In the genomic region with DNA sequence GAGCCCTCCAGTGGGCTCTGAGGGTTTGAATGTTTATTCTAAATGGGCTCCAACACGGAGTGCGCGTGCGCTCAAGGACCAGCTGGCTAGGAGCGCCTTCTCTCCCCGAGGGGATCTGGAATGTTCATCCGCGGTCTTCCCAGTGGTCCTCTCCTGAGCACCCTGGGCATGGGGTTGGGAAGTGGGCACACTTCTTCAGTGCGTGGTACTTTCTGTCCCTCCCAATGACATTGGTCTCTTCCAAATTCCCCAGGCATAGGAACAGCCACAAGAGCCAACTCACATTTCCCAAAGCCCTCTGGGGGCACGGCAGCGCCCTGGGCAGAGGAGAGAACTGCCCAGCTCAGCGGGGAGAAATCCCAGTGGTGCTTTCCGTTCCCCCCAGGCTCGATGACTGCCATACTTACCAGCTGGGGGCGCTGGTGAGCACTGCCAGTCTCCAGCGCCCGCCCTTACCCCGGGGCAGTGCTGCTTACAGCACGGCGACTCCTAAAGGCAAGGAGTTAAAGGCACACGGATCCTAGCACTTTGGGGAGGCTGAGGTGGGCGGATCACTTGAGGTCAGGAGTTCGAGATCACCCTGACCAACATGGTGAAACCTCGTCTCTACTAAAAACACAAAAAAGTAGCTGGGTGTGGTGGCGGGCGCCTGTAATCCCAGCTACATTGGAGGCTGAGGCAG, we compare ENCODE assay signal across 2 cellular contexts.
TF ChIP-seq lines count a peak whose summit lies in the region.

No MANE protein-coding gene starts in this region.

TF ChIP-seq in HCT116, 20 proteins besides CTCF, POLR2A, EP300 and RAD21:
- TF ChIP-seq SIN3A (IDR thresholded peaks at IDR 0.05; ENCODE audit: low read depth) (no peak), CBX3 (IDR thresholded peaks at IDR 0.05; ENCODE audit: low read depth) (peak; percentile 70; the same call in 1 of the 2 replicates), TCF7L2 (IDR thresholded peaks at IDR 0.05; ENCODE audit: borderline replicate concordance, extremely low read depth, insufficient read depth, insufficient read length) (no peak), ZFX (IDR thresholded peaks at IDR 0.05) (no peak), CEBPB (IDR thresholded peaks at IDR 0.05; ENCODE audit: low read depth) (no peak), SP1 (IDR thresholded peaks at IDR 0.05; ENCODE audit: low read depth) (0 out of 2 replicates have a peak, but pooled peaks have one; percentile 20), ZNF274 (IDR thresholded peaks at IDR 0.05; ENCODE audit: low read depth, low read length) (no peak), YY1 (IDR thresholded peaks at IDR 0.05; ENCODE audit: extremely low read depth, insufficient replicate concordance, low read depth, low read length) (peak; percentile 72), SRF (IDR thresholded peaks at IDR 0.05; ENCODE audit: low read depth) (no peak), FOSL1 (IDR thresholded peaks at IDR 0.05; ENCODE audit: low read depth) (no peak), POLR2AphosphoS5 (IDR thresholded peaks at IDR 0.05; ENCODE audit: low read depth, low read length) (no peak), EZH2 (IDR thresholded peaks at IDR 0.05) (no peak), EGR1 (IDR thresholded peaks at IDR 0.05; ENCODE audit: low read depth) (peak; percentile 92), JUND (IDR thresholded peaks at IDR 0.05) (no peak), EZH2phosphoT487 (IDR thresholded peaks at IDR 0.05; ENCODE audit: borderline replicate concordance) (no peak)
- TF ChIP-seq, protein P1, sequence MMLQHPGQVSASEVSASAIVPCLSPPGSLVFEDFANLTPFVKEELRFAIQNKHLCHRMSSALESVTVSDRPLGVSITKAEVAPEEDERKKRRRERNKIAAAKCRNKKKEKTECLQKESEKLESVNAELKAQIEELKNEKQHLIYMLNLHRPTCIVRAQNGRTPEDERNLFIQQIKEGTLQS (IDR thresholded peaks at IDR 0.05): no peak
- TF ChIP-seq, protein P2, sequence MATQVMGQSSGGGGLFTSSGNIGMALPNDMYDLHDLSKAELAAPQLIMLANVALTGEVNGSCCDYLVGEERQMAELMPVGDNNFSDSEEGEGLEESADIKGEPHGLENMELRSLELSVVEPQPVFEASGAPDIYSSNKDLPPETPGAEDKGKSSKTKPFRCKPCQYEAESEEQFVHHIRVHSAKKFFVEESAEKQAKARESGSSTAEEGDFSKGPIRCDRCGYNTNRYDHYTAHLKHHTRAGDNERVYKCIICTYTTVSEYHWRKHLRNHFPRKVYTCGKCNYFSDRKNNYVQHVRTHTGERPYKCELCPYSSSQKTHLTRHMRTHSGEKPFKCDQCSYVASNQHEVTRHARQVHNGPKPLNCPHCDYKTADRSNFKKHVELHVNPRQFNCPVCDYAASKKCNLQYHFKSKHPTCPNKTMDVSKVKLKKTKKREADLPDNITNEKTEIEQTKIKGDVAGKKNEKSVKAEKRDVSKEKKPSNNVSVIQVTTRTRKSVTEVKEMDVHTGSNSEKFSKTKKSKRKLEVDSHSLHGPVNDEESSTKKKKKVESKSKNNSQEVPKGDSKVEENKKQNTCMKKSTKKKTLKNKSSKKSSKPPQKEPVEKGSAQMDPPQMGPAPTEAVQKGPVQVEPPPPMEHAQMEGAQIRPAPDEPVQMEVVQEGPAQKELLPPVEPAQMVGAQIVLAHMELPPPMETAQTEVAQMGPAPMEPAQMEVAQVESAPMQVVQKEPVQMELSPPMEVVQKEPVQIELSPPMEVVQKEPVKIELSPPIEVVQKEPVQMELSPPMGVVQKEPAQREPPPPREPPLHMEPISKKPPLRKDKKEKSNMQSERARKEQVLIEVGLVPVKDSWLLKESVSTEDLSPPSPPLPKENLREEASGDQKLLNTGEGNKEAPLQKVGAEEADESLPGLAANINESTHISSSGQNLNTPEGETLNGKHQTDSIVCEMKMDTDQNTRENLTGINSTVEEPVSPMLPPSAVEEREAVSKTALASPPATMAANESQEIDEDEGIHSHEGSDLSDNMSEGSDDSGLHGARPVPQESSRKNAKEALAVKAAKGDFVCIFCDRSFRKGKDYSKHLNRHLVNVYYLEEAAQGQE (IDR thresholded peaks at IDR 0.05; ENCODE audit: low read depth): no peak
- TF ChIP-seq, protein P3, sequence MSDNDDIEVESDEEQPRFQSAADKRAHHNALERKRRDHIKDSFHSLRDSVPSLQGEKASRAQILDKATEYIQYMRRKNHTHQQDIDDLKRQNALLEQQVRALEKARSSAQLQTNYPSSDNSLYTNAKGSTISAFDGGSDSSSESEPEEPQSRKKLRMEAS (IDR thresholded peaks at IDR 0.05): peak; percentile 44; the same call in 1 of the 2 replicates

TF ChIP-seq in K562, 482 proteins besides CTCF, POLR2A, EP300 and RAD21 (continues in another document):
- no peak for TF ChIP-seq ZNF41 (CRISPR knock-in tag; conservative IDR thresholded peaks at IDR 0.05)
- no peak for TF ChIP-seq IFI16 (CRISPR knock-in tag; IDR thresholded peaks at IDR 0.05)
- TF ChIP-seq LARP7 (IDR thresholded peaks at IDR 0.05): peak; percentile 78; the same call in 1 of the 2 replicates
- no peak for TF ChIP-seq ELF1 (tag; IDR thresholded peaks at IDR 0.05)
- TF ChIP-seq, protein P4, sequence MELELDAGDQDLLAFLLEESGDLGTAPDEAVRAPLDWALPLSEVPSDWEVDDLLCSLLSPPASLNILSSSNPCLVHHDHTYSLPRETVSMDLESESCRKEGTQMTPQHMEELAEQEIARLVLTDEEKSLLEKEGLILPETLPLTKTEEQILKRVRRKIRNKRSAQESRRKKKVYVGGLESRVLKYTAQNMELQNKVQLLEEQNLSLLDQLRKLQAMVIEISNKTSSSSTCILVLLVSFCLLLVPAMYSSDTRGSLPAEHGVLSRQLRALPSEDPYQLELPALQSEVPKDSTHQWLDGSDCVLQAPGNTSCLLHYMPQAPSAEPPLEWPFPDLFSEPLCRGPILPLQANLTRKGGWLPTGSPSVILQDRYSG (tag; conservative IDR thresholded peaks at IDR 0.05; ENCODE audit: low read depth): no peak
- TF ChIP-seq MAFG (tag; conservative IDR thresholded peaks at IDR 0.05): no peak
- TF ChIP-seq RB1 (IDR thresholded peaks at IDR 0.05; ENCODE audit: low read depth): peak; percentile 53; the same call in 1 of the 2 replicates
- no peak for TF ChIP-seq HSF4 (CRISPR knock-in tag; IDR thresholded peaks at IDR 0.05; ENCODE audit: borderline replicate concordance)
- peak; percentile 87 for TF ChIP-seq EGR1 (conservative IDR thresholded peaks at IDR 0.05)
- TF ChIP-seq MAFK (IDR thresholded peaks at IDR 0.05; ENCODE audit: low read length): no peak
- no peak for TF ChIP-seq RBM22 (IDR thresholded peaks at IDR 0.05; ENCODE audit: low read depth, low read length, poor library complexity, severe bottlenecking)
- no peak for TF ChIP-seq ETV5 (CRISPR knock-in tag; IDR thresholded peaks at IDR 0.05; ENCODE audit: low read depth)
- no peak for TF ChIP-seq NCOA4 (IDR thresholded peaks at IDR 0.05; ENCODE audit: partially characterized antibody)
- TF ChIP-seq, protein P5, sequence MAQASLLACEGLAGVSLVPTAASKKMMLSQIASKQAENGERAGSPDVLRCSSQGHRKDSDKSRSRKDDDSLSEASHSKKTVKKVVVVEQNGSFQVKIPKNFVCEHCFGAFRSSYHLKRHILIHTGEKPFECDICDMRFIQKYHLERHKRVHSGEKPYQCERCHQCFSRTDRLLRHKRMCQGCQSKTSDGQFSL (CRISPR knock-in tag; IDR thresholded peaks at IDR 0.05): peak; percentile 82
- TF ChIP-seq, protein P5 (tag; IDR thresholded peaks at IDR 0.05): no peak; a peak in 1 of 4 replicates
- TF ChIP-seq HNRNPLL (IDR thresholded peaks at IDR 0.05; ENCODE audit: low read depth, low read length, poor library complexity, severe bottlenecking): no peak
- TF ChIP-seq, protein P6, sequence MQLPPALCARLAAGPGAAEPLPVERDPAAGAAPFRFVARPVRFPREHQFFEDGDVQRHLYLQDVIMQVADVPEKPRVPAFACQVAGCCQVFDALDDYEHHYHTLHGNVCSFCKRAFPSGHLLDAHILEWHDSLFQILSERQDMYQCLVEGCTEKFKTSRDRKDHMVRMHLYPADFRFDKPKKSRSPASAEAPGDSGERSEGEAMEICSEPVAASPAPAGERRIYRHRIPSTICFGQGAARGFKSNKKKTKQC (CRISPR knock-in tag; IDR thresholded peaks at IDR 0.05): no peak; the same call in 1 of the 2 replicates
- TF ChIP-seq, protein P7, sequence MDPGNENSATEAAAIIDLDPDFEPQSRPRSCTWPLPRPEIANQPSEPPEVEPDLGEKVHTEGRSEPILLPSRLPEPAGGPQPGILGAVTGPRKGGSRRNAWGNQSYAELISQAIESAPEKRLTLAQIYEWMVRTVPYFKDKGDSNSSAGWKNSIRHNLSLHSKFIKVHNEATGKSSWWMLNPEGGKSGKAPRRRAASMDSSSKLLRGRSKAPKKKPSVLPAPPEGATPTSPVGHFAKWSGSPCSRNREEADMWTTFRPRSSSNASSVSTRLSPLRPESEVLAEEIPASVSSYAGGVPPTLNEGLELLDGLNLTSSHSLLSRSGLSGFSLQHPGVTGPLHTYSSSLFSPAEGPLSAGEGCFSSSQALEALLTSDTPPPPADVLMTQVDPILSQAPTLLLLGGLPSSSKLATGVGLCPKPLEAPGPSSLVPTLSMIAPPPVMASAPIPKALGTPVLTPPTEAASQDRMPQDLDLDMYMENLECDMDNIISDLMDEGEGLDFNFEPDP (CRISPR knock-in tag; IDR thresholded peaks at IDR 0.05): no peak
- TF ChIP-seq, protein P8, sequence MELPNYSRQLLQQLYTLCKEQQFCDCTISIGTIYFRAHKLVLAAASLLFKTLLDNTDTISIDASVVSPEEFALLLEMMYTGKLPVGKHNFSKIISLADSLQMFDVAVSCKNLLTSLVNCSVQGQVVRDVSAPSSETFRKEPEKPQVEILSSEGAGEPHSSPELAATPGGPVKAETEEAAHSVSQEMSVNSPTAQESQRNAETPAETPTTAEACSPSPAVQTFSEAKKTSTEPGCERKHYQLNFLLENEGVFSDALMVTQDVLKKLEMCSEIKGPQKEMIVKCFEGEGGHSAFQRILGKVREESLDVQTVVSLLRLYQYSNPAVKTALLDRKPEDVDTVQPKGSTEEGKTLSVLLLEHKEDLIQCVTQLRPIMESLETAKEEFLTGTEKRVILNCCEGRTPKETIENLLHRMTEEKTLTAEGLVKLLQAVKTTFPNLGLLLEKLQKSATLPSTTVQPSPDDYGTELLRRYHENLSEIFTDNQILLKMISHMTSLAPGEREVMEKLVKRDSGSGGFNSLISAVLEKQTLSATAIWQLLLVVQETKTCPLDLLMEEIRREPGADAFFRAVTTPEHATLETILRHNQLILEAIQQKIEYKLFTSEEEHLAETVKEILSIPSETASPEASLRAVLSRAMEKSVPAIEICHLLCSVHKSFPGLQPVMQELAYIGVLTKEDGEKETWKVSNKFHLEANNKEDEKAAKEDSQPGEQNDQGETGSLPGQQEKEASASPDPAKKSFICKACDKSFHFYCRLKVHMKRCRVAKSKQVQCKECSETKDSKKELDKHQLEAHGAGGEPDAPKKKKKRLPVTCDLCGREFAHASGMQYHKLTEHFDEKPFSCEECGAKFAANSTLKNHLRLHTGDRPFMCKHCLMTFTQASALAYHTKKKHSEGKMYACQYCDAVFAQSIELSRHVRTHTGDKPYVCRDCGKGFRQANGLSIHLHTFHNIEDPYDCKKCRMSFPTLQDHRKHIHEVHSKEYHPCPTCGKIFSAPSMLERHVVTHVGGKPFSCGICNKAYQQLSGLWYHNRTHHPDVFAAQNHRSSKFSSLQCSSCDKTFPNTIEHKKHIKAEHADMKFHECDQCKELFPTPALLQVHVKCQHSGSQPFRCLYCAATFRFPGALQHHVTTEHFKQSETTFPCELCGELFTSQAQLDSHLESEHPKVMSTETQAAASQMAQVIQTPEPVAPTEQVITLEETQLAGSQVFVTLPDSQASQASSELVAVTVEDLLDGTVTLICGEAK (IDR thresholded peaks at IDR 0.05): no peak
- TF ChIP-seq, protein P8 (CRISPR knock-in tag; IDR thresholded peaks at IDR 0.05): no peak
- no peak for TF ChIP-seq SAFB (IDR thresholded peaks at IDR 0.05; ENCODE audit: borderline replicate concordance, low read depth, low read length)
- no peak for TF ChIP-seq NFIC (IDR thresholded peaks at IDR 0.05)
- TF ChIP-seq, protein P9, sequence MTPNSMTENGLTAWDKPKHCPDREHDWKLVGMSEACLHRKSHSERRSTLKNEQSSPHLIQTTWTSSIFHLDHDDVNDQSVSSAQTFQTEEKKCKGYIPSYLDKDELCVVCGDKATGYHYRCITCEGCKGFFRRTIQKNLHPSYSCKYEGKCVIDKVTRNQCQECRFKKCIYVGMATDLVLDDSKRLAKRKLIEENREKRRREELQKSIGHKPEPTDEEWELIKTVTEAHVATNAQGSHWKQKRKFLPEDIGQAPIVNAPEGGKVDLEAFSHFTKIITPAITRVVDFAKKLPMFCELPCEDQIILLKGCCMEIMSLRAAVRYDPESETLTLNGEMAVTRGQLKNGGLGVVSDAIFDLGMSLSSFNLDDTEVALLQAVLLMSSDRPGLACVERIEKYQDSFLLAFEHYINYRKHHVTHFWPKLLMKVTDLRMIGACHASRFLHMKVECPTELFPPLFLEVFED (CRISPR knock-in tag; conservative IDR thresholded peaks at IDR 0.05): no peak
